Comparison of ENCODE assay signal across 12 cellular contexts in genomic region chr1:62625415-62625814, GRCh38. TPM values are rescaled to one million over a fixed set of nuclear protein-coding genes. Genes with fewer than 3 reads are reported as not detected.
DNase-seq lines count a peak whose midpoint lies in the region; ATAC-seq and TF ChIP-seq lines count a peak whose summit lies in the region.
"Had no signal": no experiment of that assay in that cellular context is flagged by ENCODE, and none has a peak within 500 bp of the region (broad histone marks: within the 10 kb centered on the region; RNA-seq: fewer than 3 reads in every experiment).

No MANE protein-coding gene starts in this region.

- H3K4me2 ChIP-seq in GM23248 (ENCODE audit: unreplicated experiment) (no peak overlapping the region), MM.1S (ENCODE audit: low read depth, low read length) (no peak overlapping the region)
- H3K4me2 ChIP-seq: SK-N-SH had no signal

- H3K27ac ChIP-seq in GM23248 (no peak overlapping the region), MM.1S (ENCODE audit: low read length) (no peak overlapping the region), colonic mucosa (no peak overlapping the region)

- peak; percentile 5 for DNase-seq in GM23248
- DNase-seq in KG1 (lab: John Stamatoyannopoulos, UW), result peak; percentile 5
- DNase-seq in fibroblast of peridontal ligament (ENCODE audit: extremely low read depth), result peak; percentile 23
- DNase-seq in MM.1S, result no peak
- no peak for DNase-seq in NCI-H187 treated with DMSO at 0.1 percent for 48 hours (lab: John Stamatoyannopoulos, UW)
- no peak for DNase-seq in colonic mucosa
- DNase-seq in Ammon's horn (ENCODE audit: low spot score), result no peak
- DNase-seq: activated T-cell treated with anti-CD3 and anti-CD28 coated beads, Interleukin-2, amount 50 U/mL, for 1 hour; SK-N-SH; stimulated activated naive CD4-positive, alpha-beta T cell treated with Interleukin-2 at 50 U/mL for 16 hours had no signal

- H3K9me3 ChIP-seq in GM23248 (ENCODE audit: low read depth) (no peaks in the 10 kb centered on the region), MM.1S (replicated peaks; ENCODE audit: insufficient read depth, low read length) (no peaks in the 10 kb centered on the region), colonic mucosa (no peaks in the 10 kb centered on the region)
- H3K9me3 ChIP-seq: SK-N-SH had no signal

- H3F3A ChIP-seq in GM23248 (ENCODE audit: insufficient read depth) (peaks cover 16% of the 10 kb centered on the region), MM.1S (ENCODE audit: insufficient read depth, low read length) (no peaks in the 10 kb centered on the region)

- intact Hi-C loops in colonic mucosa (cut with DNase I), result no loop called here

- H3K9ac ChIP-seq in GM23248, result no peak overlapping the region
- no peak overlapping the region for H3K9ac ChIP-seq in MM.1S (ENCODE audit: low read length)
- no peak overlapping the region for H3K9ac ChIP-seq in colonic mucosa (ENCODE audit: low read depth in 2 of 2, low read length in 2 of 2)
- H3K9ac ChIP-seq: SK-N-SH had no signal

- H2AFZ ChIP-seq in GM23248 (no peak overlapping the region), MM.1S (ENCODE audit: low read length) (no peak overlapping the region)

- peak; percentile 58 for ATAC-seq in GM18502 (IDR thresholded peaks at IDR 0.05; ENCODE audit: poor library complexity, unreplicated experiment)

- H3K36me3 ChIP-seq in GM23248 (ENCODE audit: low read depth) (peaks cover 22% of the 10 kb centered on the region), MM.1S (replicated peaks; ENCODE audit: insufficient read depth, low read length) (no peaks in the 10 kb centered on the region), colonic mucosa (no peaks in the 10 kb centered on the region)

- TF ChIP-seq CTCF in MM.1S (IDR thresholded peaks at IDR 0.05; ENCODE audit: low read length), result no peak
- no peak for TF ChIP-seq CTCF in colonic mucosa (IDR thresholded peaks at IDR 0.05)

- H3K4me3 ChIP-seq in GM23248 (no peak overlapping the region), MM.1S (ENCODE audit: low read length) (no peak overlapping the region), colonic mucosa (no peak overlapping the region)

- in situ Hi-C loops in GM23248 (cut with MboI), result no loop called here

- H3K27me3 ChIP-seq in GM23248 (replicated peaks; ENCODE audit: insufficient read depth) (no peaks in the 10 kb centered on the region), MM.1S (replicated peaks; ENCODE audit: insufficient read depth, low read length) (no peaks in the 10 kb centered on the region), colonic mucosa (no peaks in the 10 kb centered on the region)

- peaks cover 26% of the 10 kb centered on the region for H3K4me1 ChIP-seq in GM23248 (ENCODE audit: insufficient read depth)
- H3K4me1 ChIP-seq in MM.1S (ENCODE audit: low read length), result no peaks in the 10 kb centered on the region
- H3K4me1 ChIP-seq in colonic mucosa, result no peaks in the 10 kb centered on the region

- peaks cover 35% of the 10 kb centered on the region for H3K79me2 ChIP-seq in GM23248 (ENCODE audit: insufficient read depth)
- H3K79me2 ChIP-seq in MM.1S (ENCODE audit: low read length), result no peaks in the 10 kb centered on the region

- H4K20me1 ChIP-seq in GM23248 (ENCODE audit: insufficient read depth), result no peaks in the 10 kb centered on the region
- no peaks in the 10 kb centered on the region for H4K20me1 ChIP-seq in MM.1S (ENCODE audit: insufficient read depth, low read length)

- 96 to 100% methylated on average over 1 of the region's 1 CpG for WGBS in GM23248 (ENCODE audit: low coverage in 1 of 2, low lambda C conversion rate in 2 of 2, missing lambda C conversion rate in 2 of 2), 2 experiments

- H3K9me2 ChIP-seq in GM23248 (ENCODE audit: insufficient read depth) (no peaks in the 10 kb centered on the region), MM.1S (replicated peaks; ENCODE audit: insufficient read depth, low read length) (no peaks in the 10 kb centered on the region)
- H3K9me2 ChIP-seq: SK-N-SH had no signal

RNA-seq across cellular contexts. Expression of gene ANGPTL3, which starts 28.1 kb away (rescaled TPM):
- total RNA-seq in GM23248 (2014; rRNA removed; shearing (Covaris generic)), result not detected in 2 replicates
- polyA plus RNA-seq in GM23248 (2016; fragmentation: Nextera tagmentation; extraction: Ambion mirVana), result not detected in 2 replicates
- under 1 TPM in 1 of 2 donors, not detected in 1; 0.12 TPM for total RNA-seq in colonic mucosa
- total RNA-seq: glomerular endothelial cell had no signal
- polyA plus RNA-seq: SK-N-SH had no signal

Comparison
In these comparisons a context has a peak if more than half of its experiments do, and no peak if none do; other contexts are left out.
1. DNase-seq: peak in GM23248 (single experiment), KG1 (single experiment) and fibroblast of peridontal ligament (single experiment); none in MM.1S (single experiment), NCI-H187 treated with DMSO at 0.1 percent for 48 hours (single experiment), colonic mucosa (single experiment) and Ammon's horn (single experiment).